In the genomic region with DNA sequence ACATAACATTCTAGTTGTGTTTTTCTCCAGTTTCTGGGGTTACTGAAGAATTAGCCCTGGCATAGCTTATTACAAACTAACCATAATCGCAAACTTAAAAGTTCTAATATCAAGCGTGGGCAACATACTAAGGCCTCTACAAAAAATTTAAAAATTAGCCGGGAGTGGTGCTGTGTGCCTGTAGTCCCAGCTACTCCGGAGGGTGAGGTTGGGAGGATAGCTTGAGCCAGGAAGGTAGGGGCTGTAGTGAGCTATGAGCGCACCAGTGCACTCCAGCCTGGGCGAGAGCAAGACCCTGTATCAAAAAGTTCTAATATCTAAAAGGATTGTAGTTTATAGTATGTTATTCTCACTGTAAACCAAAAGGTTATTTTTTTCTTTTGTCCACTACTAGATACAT, we compare ENCODE assay signal across 8 cellular contexts. TPM values are rescaled to one million over a fixed set of nuclear protein-coding genes. Genes with fewer than 3 reads are reported as not detected.
DNase-seq lines count a peak whose midpoint lies in the region; ATAC-seq, FAIRE-seq and TF ChIP-seq lines count a peak whose summit lies in the region.

No MANE protein-coding gene starts in this region.

- TF ChIP-seq CTCF in CD8-positive, alpha-beta T cell (IDR thresholded peaks at IDR 0.05), result no peak
- no peak for TF ChIP-seq CTCF in astrocyte (IDR thresholded peaks at IDR 0.05; ENCODE audit: insufficient read depth, low read depth, low read length)
- no peak for TF ChIP-seq CTCF in nephron (IDR thresholded peaks at IDR 0.05; ENCODE audit: unreplicated experiment in 3 of 3)
- no peak for TF ChIP-seq CTCF in thyroid gland (IDR thresholded peaks at IDR 0.05)

- H3K79me2 ChIP-seq in astrocyte (ENCODE audit: insufficient read depth, low read length), result peaks cover 35% of the 10 kb centered on the region

- no peaks in the 10 kb centered on the region for H3K27me3 Mint-ChIP-seq in CD8-positive, alpha-beta T cell (ENCODE audit: low read depth)
- no peaks in the 10 kb centered on the region for H3K27me3 Mint-ChIP-seq in astrocyte (ENCODE audit: low read depth, unreplicated experiment)
- H3K27me3 Mint-ChIP-seq in nephron (ENCODE audit: low read depth), result no peaks in the 10 kb centered on the region

- H3K9me3 ChIP-seq in CD8-positive, alpha-beta T cell (ENCODE audit: low read length), result no peaks in the 10 kb centered on the region
- H3K9me3 ChIP-seq in astrocyte (ENCODE audit: insufficient read depth, low read depth, low read length), result no peaks in the 10 kb centered on the region
- H3K9me3 ChIP-seq in thyroid gland, result no peaks in the 10 kb centered on the region

- POLR2A ChIA-PET in CD8-positive, alpha-beta T cell (lab: Charles Lee), result no interaction called here

- FAIRE-seq in astrocyte (lab: Jason Lieb, UNC), result no peak

- H3K9me3 Mint-ChIP-seq in CD8-positive, alpha-beta T cell, result no peaks in the 10 kb centered on the region
- no peaks in the 10 kb centered on the region for H3K9me3 Mint-ChIP-seq in astrocyte (ENCODE audit: unreplicated experiment)
- no peaks in the 10 kb centered on the region for H3K9me3 Mint-ChIP-seq in nephron

- peak overlapping the region; percentile 91 for H3K9ac ChIP-seq in astrocyte (ENCODE audit: low read length)

- H3K4me1 Mint-ChIP-seq in CD8-positive, alpha-beta T cell (ENCODE audit: low read depth), result peaks cover 29% of the 10 kb centered on the region
- peaks cover 4% of the 10 kb centered on the region for H3K4me1 Mint-ChIP-seq in astrocyte (ENCODE audit: low read depth, unreplicated experiment)
- H3K4me1 Mint-ChIP-seq in nephron, result peaks cover 26% of the 10 kb centered on the region

- intact Hi-C loops in CD8-positive, alpha-beta T cell (cut with DNase I, micrococcal nuclease), result loop anchor here (5.0 kb wide), 6 partner anchors 226 to 1591 kb away; partner anchors contain the start of genes EHD4 (in 1 of the 2), KNL1 (in 1 of the 2), MGA (in 1 of the 2) and TTBK2 (in 1 of the 2)
- intact Hi-C loops in thyroid gland (cut with DNase I), result loop anchor here (5.0 to 10.0 kb wide), 2 partner anchors 44 to 96 kb away; partner anchors contain the start of genes CHP1 and EXD1

- H4K20me1 ChIP-seq in astrocyte (ENCODE audit: insufficient read depth, low read length), result no peaks in the 10 kb centered on the region

- no peaks in the 10 kb centered on the region for H3K36me3 ChIP-seq in CD8-positive, alpha-beta T cell (ENCODE audit: insufficient read depth, low read length)
- no peaks in the 10 kb centered on the region for H3K36me3 ChIP-seq in astrocyte (ENCODE audit: insufficient read depth, low read length)
- no peaks in the 10 kb centered on the region for H3K36me3 ChIP-seq in thyroid gland

- no peak for ATAC-seq in CD8-positive, alpha-beta T cell
- ATAC-seq in GM18517 (IDR thresholded peaks at IDR 0.05; ENCODE audit: unreplicated experiment) (no peak), HG02610 (IDR thresholded peaks at IDR 0.05; ENCODE audit: unreplicated experiment) (no peak)

- H3K4me3 ChIP-seq in CD8-positive, alpha-beta T cell (ENCODE audit: low read depth, low read length), result no peak overlapping the region
- H3K4me3 ChIP-seq in Jurkat, Clone E6-1 (ENCODE audit: low read length), result peak overlapping the region; percentile 91
- peak overlapping the region; percentile 91 for H3K4me3 ChIP-seq in astrocyte (ENCODE audit: insufficient read depth, low read depth, low read length)
- no peak overlapping the region for H3K4me3 ChIP-seq in thyroid gland (replicated peaks in 1 of 3)

- no peak for DNase-seq in CD8-positive, alpha-beta T cell
- no peak for DNase-seq in Jurkat, Clone E6-1 (ENCODE audit: low read depth, low spot score)
- no peak for DNase-seq in astrocyte (ENCODE audit: low read depth)
- no peak for DNase-seq in thyroid gland
- DNase-seq in NCI-H2107 treated with DMSO at 0.1 percent for 48 hours (lab: John Stamatoyannopoulos, UW; ENCODE audit: unreplicated experiment), result no peak

- peak overlapping the region; percentile 87 for H3K27ac Mint-ChIP-seq in CD8-positive, alpha-beta T cell
- H3K27ac Mint-ChIP-seq in astrocyte (ENCODE audit: unreplicated experiment) (no peak overlapping the region), nephron (peak overlapping the region; percentile 77 to 91 (median 88))

- no peaks in the 10 kb centered on the region for H3K27me3 ChIP-seq in CD8-positive, alpha-beta T cell (ENCODE audit: insufficient read depth, low read length)
- H3K27me3 ChIP-seq in astrocyte (ENCODE audit: insufficient read depth, low read length) (no peaks in the 10 kb centered on the region), thyroid gland (no peaks in the 10 kb centered on the region)

- TF ChIP-seq POLR2A in thyroid gland (IDR thresholded peaks at IDR 0.05), result no peak

- H2AFZ ChIP-seq in astrocyte (ENCODE audit: low read depth, low read length), result peak overlapping the region; percentile 99

- H3K4me1 ChIP-seq in CD8-positive, alpha-beta T cell (ENCODE audit: insufficient read depth, low read length), result peaks cover 14% of the 10 kb centered on the region
- H3K4me1 ChIP-seq in astrocyte (ENCODE audit: insufficient read depth, low read length), result peaks cover 3% of the 10 kb centered on the region
- H3K4me1 ChIP-seq in thyroid gland, result peaks cover 6 to 17% of the 10 kb centered on the region in 2 donors

- no peak overlapping the region for H3K27ac ChIP-seq in CD8-positive, alpha-beta T cell (ENCODE audit: low read depth, low read length)
- H3K27ac ChIP-seq in astrocyte (ENCODE audit: low read depth, low read length) (no peak overlapping the region), thyroid gland (no peak overlapping the region)

- CTCF ChIA-PET in CD8-positive, alpha-beta T cell (lab: Charles Lee), result no interaction called here

- peak overlapping the region; percentile 97 for H3K4me3 Mint-ChIP-seq in CD8-positive, alpha-beta T cell
- H3K4me3 Mint-ChIP-seq in astrocyte (ENCODE audit: unreplicated experiment), result peak overlapping the region; percentile 99
- H3K4me3 Mint-ChIP-seq in nephron, result peak overlapping the region; percentile 96 to 99 (median 98)

- 64 to 67% methylated on average over 6 of the region's 6 CpGs for WGBS in thyroid gland, 2 donors

- H3K4me2 ChIP-seq in astrocyte (ENCODE audit: low read length), result peak overlapping the region; percentile 88

- H3K36me3 Mint-ChIP-seq in CD8-positive, alpha-beta T cell, result peaks cover 5% of the 10 kb centered on the region
- peaks cover 2% of the 10 kb centered on the region for H3K36me3 Mint-ChIP-seq in astrocyte (ENCODE audit: low read depth, unreplicated experiment)
- peaks cover 17% of the 10 kb centered on the region for H3K36me3 Mint-ChIP-seq in nephron (ENCODE audit: low read depth)

RNA-seq across cellular contexts. Expression of gene OIP5, which starts 1.1 kb away (rescaled TPM):
- not detected for total RNA-seq in CD8-positive, alpha-beta T cell
- 35.2 TPM for polyA plus RNA-seq in Jurkat, Clone E6-1 (2012; ENCODE audit: insufficient read depth, insufficient read length)
- 1.2 and 1.7 TPM in 2 replicates for total RNA-seq in astrocyte
- total RNA-seq in thyroid gland, result 1 to 10 TPM in 1 of 4 donors, under 1 TPM in 1, not detected in 2; 0.78 to 1.6 TPM

RNA-seq across cellular contexts. Expression of gene NUSAP1, which starts 1.4 kb away (rescaled TPM):
- total RNA-seq in CD8-positive, alpha-beta T cell, result 1 to 10 TPM; 1.6 to 2.1 TPM
- 248 TPM for polyA plus RNA-seq in Jurkat, Clone E6-1 (2012; ENCODE audit: insufficient read depth, insufficient read length)
- 6.5 and 7.7 TPM in 2 replicates for total RNA-seq in astrocyte
- total RNA-seq in thyroid gland, result 1 to 10 TPM in 3 of 4 donors, under 1 TPM in 1; 0.89 to 8.1 (median 1.6) TPM

Comparison
In these comparisons a context has a peak if more than half of its experiments do, and no peak if none do; other contexts are left out.
1. H3K4me3 ChIP-seq: peak in Jurkat, Clone E6-1 (single experiment) and astrocyte (single experiment); none in CD8-positive, alpha-beta T cell (single experiment) and thyroid gland (0 of 3).
2. Peak in every context shown above with its lines, with median percentiles within 50 percentile points of each other: H3K4me3 Mint-ChIP-seq.